Comparison of ENCODE assay signal across 1 cellular context in the genomic region with DNA sequence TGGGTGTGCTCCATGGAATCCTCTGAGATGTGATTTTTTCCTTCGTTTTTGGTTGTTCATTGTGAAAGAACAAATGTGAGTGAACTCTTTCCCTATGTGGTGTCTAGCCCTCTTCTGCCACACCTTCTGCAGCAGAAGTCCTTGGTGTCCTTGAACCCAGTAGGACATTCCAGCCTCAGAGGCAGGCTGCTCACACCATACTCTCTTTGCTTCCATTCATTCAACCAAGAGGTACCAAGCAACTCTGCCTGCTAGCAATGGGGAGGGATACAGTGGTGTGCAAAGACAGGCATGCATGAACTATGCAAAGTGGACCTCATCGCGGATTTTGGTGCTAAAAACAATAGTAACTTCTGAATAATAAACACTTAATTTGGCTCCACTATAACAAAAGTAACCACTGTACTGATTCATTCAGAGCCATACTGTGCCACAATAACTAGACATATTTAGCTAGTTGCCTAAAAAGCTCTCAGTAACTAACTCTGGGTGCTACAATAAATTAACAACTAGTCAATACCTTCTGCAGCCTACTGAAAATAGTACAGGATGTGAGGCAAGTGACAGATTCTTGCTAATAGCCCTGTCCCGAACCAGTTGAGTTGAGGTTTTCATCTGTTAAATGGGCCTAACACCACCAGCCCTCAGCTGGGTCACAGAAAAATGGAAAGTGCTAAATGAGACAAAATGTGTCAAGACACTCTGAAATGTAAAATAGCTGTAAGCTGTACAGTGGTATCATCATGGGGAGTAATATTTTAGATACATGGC.
TF ChIP-seq lines count a peak whose summit lies in the region.

No MANE protein-coding gene starts in this region.

TF ChIP-seq in HepG2, 621 proteins besides CTCF, POLR2A, EP300 and RAD21:
- TF ChIP-seq ZNF629 (CRISPR knock-in tag; conservative IDR thresholded peaks at IDR 0.05) (peak; percentile 76), RXRA (CRISPR knock-in tag; IDR thresholded peaks at IDR 0.05) (peak; percentile 34; the same call in 1 of the 2 replicates), KDM5A (IDR thresholded peaks at IDR 0.05; ENCODE audit: borderline replicate concordance, low read length) (no peak), ZFYVE20 (CRISPR knock-in tag; IDR thresholded peaks at IDR 0.05; ENCODE audit: borderline replicate concordance, low read depth) (no peak), SALL1 (CRISPR knock-in tag; IDR thresholded peaks at IDR 0.05) (0 out of 2 replicates have a peak, but pooled peaks have one; percentile 13), TEAD3 (CRISPR knock-in tag; optimal IDR thresholded peaks at IDR 0.05; ENCODE audit: borderline replicate concordance) (peak; percentile 77)
